Comparison of ENCODE assay signal across 1 cellular context in genomic region chr1:44819594-44820327, GRCh38.
TF ChIP-seq lines count a peak whose summit lies in the region.

No MANE protein-coding gene starts in this region.

TF ChIP-seq in HepG2, 621 proteins besides CTCF, POLR2A, EP300 and RAD21 (continued from another document and continues in another):
- TF ChIP-seq ZFY (CRISPR knock-in tag; IDR thresholded peaks at IDR 0.05) (no peak), CSRNP2 (CRISPR knock-in tag; conservative IDR thresholded peaks at IDR 0.05; ENCODE audit: low read depth) (0 out of 2 replicates have a peak, but pooled peaks have one; percentile 44), SPEN (CRISPR knock-in tag; IDR thresholded peaks at IDR 0.05; ENCODE audit: low read depth) (no peak), ZNF484 (CRISPR knock-in tag; IDR thresholded peaks at IDR 0.05; ENCODE audit: borderline replicate concordance, low read depth) (no peak), RNF2 (conservative IDR thresholded peaks at IDR 0.05; ENCODE audit: low read depth) (no peak), PAXIP1 (CRISPR knock-in tag; conservative IDR thresholded peaks at IDR 0.05) (peak; percentile 58), ARNT2 (CRISPR knock-in tag; IDR thresholded peaks at IDR 0.05; ENCODE audit: low read depth) (peak; percentile 42; the same call in 1 of the 2 replicates), CSRNP1 (CRISPR knock-in tag; IDR thresholded peaks at IDR 0.05) (no peak), CREM (IDR thresholded peaks at IDR 0.05) (peak; percentile 77; the same call in 1 of the 2 replicates), CREM (CRISPR knock-in tag; IDR thresholded peaks at IDR 0.05) (no peak), ZNF496 (CRISPR knock-in tag; IDR thresholded peaks at IDR 0.05; ENCODE audit: insufficient replicate concordance) (no peak), FOXP4 (CRISPR knock-in tag; IDR thresholded peaks at IDR 0.05) (no peak), ZNF597 (CRISPR knock-in tag; IDR thresholded peaks at IDR 0.05) (no peak), PATZ1 (CRISPR knock-in tag; IDR thresholded peaks at IDR 0.05) (no peak), ZXDC (CRISPR knock-in tag; IDR thresholded peaks at IDR 0.05) (peak; percentile 51; the same call in 1 of the 2 replicates), ZNF816 (CRISPR knock-in tag; IDR thresholded peaks at IDR 0.05; ENCODE audit: borderline replicate concordance) (no peak; the same call in 1 of the 2 replicates), ZNF580 (CRISPR knock-in tag; IDR thresholded peaks at IDR 0.05; ENCODE audit: borderline replicate concordance, low read depth) (peak; percentile 72; the same call in 1 of the 2 replicates), ZMAT5 (CRISPR knock-in tag; IDR thresholded peaks at IDR 0.05; ENCODE audit: borderline replicate concordance, low read depth) (no peak), E2F5 (CRISPR knock-in tag; conservative IDR thresholded peaks at IDR 0.05) (no peak), ZNF460 (CRISPR knock-in tag; IDR thresholded peaks at IDR 0.05; ENCODE audit: borderline replicate concordance) (no peak), MAFG (CRISPR knock-in tag; IDR thresholded peaks at IDR 0.05) (no peak), FOSL2 (CRISPR knock-in tag; IDR thresholded peaks at IDR 0.05) (peak; percentile 38), U2AF1 (optimal IDR thresholded peaks at IDR 0.05; ENCODE audit: low read depth, low read length) (no peak), ZNF639 (CRISPR knock-in tag; conservative IDR thresholded peaks at IDR 0.05) (no peak), PRPF4 (IDR thresholded peaks at IDR 0.05; ENCODE audit: low read depth, low read length, poor library complexity, severe bottlenecking) (no peak), CHD4 (IDR thresholded peaks at IDR 0.05; ENCODE audit: borderline replicate concordance, low read length) (no peak), ZNF644 (CRISPR knock-in tag; IDR thresholded peaks at IDR 0.05; ENCODE audit: low read depth) (no peak), KLF6 (CRISPR knock-in tag; IDR thresholded peaks at IDR 0.05) (peak; percentile 52), ZC3H13 (CRISPR knock-in tag; IDR thresholded peaks at IDR 0.05) (no peak; the same call in 1 of the 2 replicates), NPAS2 (CRISPR knock-in tag; IDR thresholded peaks at IDR 0.05; ENCODE audit: borderline replicate concordance) (no peak), FUBP1 (CRISPR knock-in tag; IDR thresholded peaks at IDR 0.05; ENCODE audit: borderline replicate concordance) (no peak; the same call in 1 of the 2 replicates), ZNF331 (CRISPR knock-in tag; IDR thresholded peaks at IDR 0.05) (peak; percentile 61; the same call in 1 of the 2 replicates), ZNF891 (CRISPR knock-in tag; IDR thresholded peaks at IDR 0.05) (peak; percentile 11; the same call in 1 of the 2 replicates), HNF4G (IDR thresholded peaks at IDR 0.05; ENCODE audit: borderline replicate concordance, low read depth, low read length) (no peak), HNF4G (CRISPR knock-in tag; IDR thresholded peaks at IDR 0.05; ENCODE audit: borderline replicate concordance, low read depth) (no peak)
